In the genomic region with DNA sequence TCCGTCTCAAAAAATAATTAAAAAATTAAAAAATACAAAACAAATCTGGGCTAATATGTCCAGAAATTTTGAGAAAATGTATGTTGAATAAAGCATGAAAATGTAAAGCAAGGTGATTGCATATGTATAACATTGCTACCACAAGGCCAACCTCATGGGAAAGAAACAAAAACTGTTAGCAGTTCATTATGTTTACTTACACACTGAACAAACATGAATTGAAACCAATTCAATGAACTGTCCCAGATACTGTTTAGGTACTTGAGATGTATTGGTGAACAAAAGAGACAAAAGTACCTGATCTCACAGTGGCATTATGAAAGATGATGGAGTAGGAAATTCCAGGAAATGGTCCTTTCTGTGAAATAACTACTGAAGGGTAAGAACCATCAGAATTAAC, we compare ENCODE assay signal across 26 cellular contexts. TPM values are rescaled to one million over a fixed set of nuclear protein-coding genes. Genes with fewer than 3 reads are reported as not detected.
"Had no signal": no experiment of that assay in that cellular context is flagged by ENCODE, and none has a peak within 500 bp of the region (broad histone marks: within the 10 kb centered on the region; RNA-seq: fewer than 3 reads in every experiment).

No MANE protein-coding gene starts in this region.

- H3K4me3 ChIP-seq: adrenal gland, psoas muscle, suprapubic skin, transverse colon, vagina had no signal

- H3K27ac Mint-ChIP-seq: activated CD4-positive, alpha-beta T cell treated with anti-CD3 and anti-CD28 coated beads for 36 hours; activated naive CD4-positive, alpha-beta T cell treated with anti-CD3 and anti-CD28 coated beads, Interleukin-2, amount 50 U/mL, for 72 hours; WTC11 had no signal

- H3K27me3 ChIP-seq: adrenal gland, suprapubic skin, transverse colon, vagina had no signal

- H3K36me3 ChIP-seq: adrenal gland, suprapubic skin, transverse colon, vagina had no signal

- ATAC-seq: activated CD4-positive, alpha-beta T cell treated with anti-CD3 and anti-CD28 coated beads for 36 hours; activated naive CD4-positive, alpha-beta T cell treated with anti-CD3 and anti-CD28 coated beads, Interleukin-2, amount 50 U/mL, for 72 hours; left colon; psoas muscle; right cardiac atrium; stimulated activated naive CD8-positive, alpha-beta T cell treated with anti-CD3 and anti-CD28 coated beads, Interleukin-15, amount 100 ng/mL, for 72 hours; WTC11 had no signal

- DNase-seq: activated CD4-positive, alpha-beta T cell treated with anti-CD3 and anti-CD28 coated beads for 36 hours; activated CD4-positive, alpha-beta T cell treated with anti-CD3 and anti-CD28 coated beads, Interleukin-2, amount 50 U/mL, for 48 hours; activated gamma-delta T cell treated with Interleukin-2 at 50 U/mL for 16 hours; adrenal gland; cerebellar nuclear complex; effector CD4-positive, alpha-beta T cell; hypothalamus; islet precursor cell; left colon; mammary epithelial cell; midbrain; psoas muscle; right cardiac atrium; small intestine; stimulated activated CD4-positive, alpha-beta T cell treated with anti-CD3 and anti-CD28 coated beads, Interleukin-15, amount 100 ng/mL, for 24 hours; stimulated activated CD4-positive, alpha-beta T cell treated with anti-CD3 and anti-CD28 coated beads, Interleukin-2, amount 100 ng/mL, for 48 hours; stimulated activated naive CD8-positive, alpha-beta T cell treated with anti-CD3 and anti-CD28 coated beads, Interleukin-15, amount 100 ng/mL, for 72 hours; transverse colon had no signal

- H3K4me1 Mint-ChIP-seq: neural crest cell, WTC11 had no signal

- H3K9me3 Mint-ChIP-seq: activated naive CD4-positive, alpha-beta T cell treated with anti-CD3 and anti-CD28 coated beads, Interleukin-2, amount 50 U/mL, for 72 hours; stimulated activated naive CD8-positive, alpha-beta T cell treated with anti-CD3 and anti-CD28 coated beads, Interleukin-15, amount 100 ng/mL, for 72 hours; WTC11 had no signal

- H3K36me3 Mint-ChIP-seq: activated naive CD4-positive, alpha-beta T cell treated with anti-CD3 and anti-CD28 coated beads, Interleukin-2, amount 50 U/mL, for 72 hours; WTC11 had no signal

- H3K4me3 Mint-ChIP-seq: activated CD4-positive, alpha-beta T cell treated with anti-CD3 and anti-CD28 coated beads for 36 hours; neural crest cell; stimulated activated naive CD8-positive, alpha-beta T cell treated with anti-CD3 and anti-CD28 coated beads, Interleukin-15, amount 100 ng/mL, for 72 hours; WTC11 had no signal

- H3K27me3 Mint-ChIP-seq: activated CD4-positive, alpha-beta T cell treated with anti-CD3 and anti-CD28 coated beads for 36 hours; stimulated activated naive CD8-positive, alpha-beta T cell treated with anti-CD3 and anti-CD28 coated beads, Interleukin-15, amount 100 ng/mL, for 72 hours had no signal

- H3K9me3 ChIP-seq: adrenal gland, psoas muscle, suprapubic skin, transverse colon, vagina had no signal

RNA-seq across cellular contexts. Expression of a gene that starts 43.8 kb away (rescaled TPM):
- total RNA-seq: activated CD4-positive, alpha-beta T cell treated with anti-CD3 and anti-CD28 coated beads for 36 hours; activated naive CD4-positive, alpha-beta T cell treated with anti-CD3 and anti-CD28 coated beads, Interleukin-2, amount 50 U/mL, for 72 hours; bronchial epithelial cell; frontal cortex; mammary epithelial cell; neural crest cell; osteoblast; suprapubic skin; WTC11 had no signal
